8 cellular contexts compared by ENCODE assay signal in genomic region chr3:23203651-23204111, GRCh38. TPM values are rescaled to one million over a fixed set of nuclear protein-coding genes. Genes with fewer than 3 reads are reported as not detected.
A peak's percentile ranks its signal among the peaks of the same experiment; 100 is the strongest.
DNase-seq lines count a peak whose midpoint lies in the region; ATAC-seq and TF ChIP-seq lines count a peak whose summit lies in the region.

No MANE protein-coding gene starts in this region.

- peaks cover 50% of the 10 kb centered on the region for H3K79me2 ChIP-seq in hepatocyte

- peak overlapping the region; percentile 82 for H3K27ac ChIP-seq in angular gyrus (ENCODE audit: low read depth, low read length)
- peak overlapping the region; percentile 88 for H3K27ac ChIP-seq in hepatocyte

- H3K36me3 ChIP-seq in hepatocyte (replicated peaks; ENCODE audit: insufficient read depth, low read depth), result no peaks in the 10 kb centered on the region

- peak overlapping the region; percentile 98 for H3K4me3 ChIP-seq in hepatocyte

- WGBS in hepatocyte (ENCODE audit: low lambda C conversion rate, missing lambda C conversion rate), result 4% methylated on average over 12 of the region's 17 CpGs

- DNase-seq in COLO668 (lab: John Stamatoyannopoulos, UW; ENCODE audit: unreplicated experiment) (peak; percentile 22), NCI-H146 (lab: John Stamatoyannopoulos, UW) (peak; percentile 48), hepatocyte (ENCODE audit: low spot score) (peak; percentile 11), retina (peak; percentile 75), NCI-H2107 (lab: John Stamatoyannopoulos, UW) (no peak)

- no peaks in the 10 kb centered on the region for H3K27me3 ChIP-seq in hepatocyte

- H2AFZ ChIP-seq in hepatocyte, result peak overlapping the region; percentile 87

- H3K4me2 ChIP-seq in hepatocyte, result peak overlapping the region; percentile 97

- no peaks in the 10 kb centered on the region for H3K9me2 ChIP-seq in hepatocyte (replicated peaks; ENCODE audit: insufficient read depth)

- ATAC-seq in GM21723 (IDR thresholded peaks at IDR 0.05; ENCODE audit: unreplicated experiment), result peak; percentile 26
- no peak for ATAC-seq in GM18867 (IDR thresholded peaks at IDR 0.05; ENCODE audit: unreplicated experiment)

- peaks cover 10% of the 10 kb centered on the region for H3K4me1 ChIP-seq in hepatocyte (ENCODE audit: insufficient read depth)

- no peaks in the 10 kb centered on the region for H3K9me3 ChIP-seq in hepatocyte (ENCODE audit: low read depth)

- H4K20me1 ChIP-seq in hepatocyte (ENCODE audit: insufficient read depth, poor library complexity, severe bottlenecking), result peaks cover 5% of the 10 kb centered on the region

- no peak for TF ChIP-seq CTCF in hepatocyte (IDR thresholded peaks at IDR 0.05; ENCODE audit: poor library complexity)

RNA-seq across cellular contexts. Expression of gene UBE2E2, which starts 0.6 kb away (rescaled TPM):
- 48.9 and 51.1 TPM in 2 replicates for total RNA-seq in hepatocyte
- polyA plus RNA-seq in hepatocyte, result 82.1 and 90.6 TPM in 2 replicates
